Comparison of ENCODE assay signal across 26 cellular contexts in genomic region chr7:52021343-52021742, GRCh38.
"Had no signal": no experiment of that assay in that cellular context is flagged by ENCODE, and none has a peak within 500 bp of the region (broad histone marks: within the 10 kb centered on the region; RNA-seq: fewer than 3 reads in every experiment).

No MANE protein-coding gene starts in this region.

- H3K27ac ChIP-seq: PC-9, Peyer's patch, SJCRH30 had no signal

- ATAC-seq: Right ventricle myocardium inferior, SK-N-SH treated with all-trans-retinoic acid at 6 μM for 48 hours, T-cell had no signal

- H3K36me3 ChIP-seq: MG63, Peyer's patch, SJCRH30 had no signal

- H3K27me3 ChIP-seq: MG63, Peyer's patch, SJCRH30 had no signal

- H3K4me1 ChIP-seq: Peyer's patch, SJCRH30 had no signal

- H3K4me3 ChIP-seq: MG63, PC-9, Peyer's patch, SJCRH30 had no signal

- H2AFZ ChIP-seq: PC-9 had no signal

- DNase-seq: IMR-90, Karpas-422, KG1, MG63, MV-4-11, NCI-H1092, NCI-H1105 treated with DMSO at 0.1 percent for 48 hours, NCI-H1417 treated with DMSO at 0.1 percent for 48 hours, NCI-H146, NCI-H1694 treated with DMSO at 0.1 percent for 48 hours, NCI-H1930, NCI-H2081, NCI-H2107, NCI-H2227 treated with DMSO at 0.1 percent for 48 hours, NCI-H524, NCI-H526 treated with DMSO at 0.1 percent for 48 hours, NCI-H748 treated with DMSO at 0.1 percent for 48 hours, OCI-M1, PC-9, Peyer's patch, SHP77 treated with DMSO at 0.1 percent for 48 hours, SJCRH30, SW 1271, T-cell had no signal

- H3K9me3 ChIP-seq: MG63, Peyer's patch had no signal

- H3K4me2 ChIP-seq: PC-9 had no signal
